Comparison of ENCODE assay signal across 1 cellular context in genomic region chr15:70164910-70165791, GRCh38.
TF ChIP-seq lines count a peak whose summit lies in the region.

No MANE protein-coding gene starts in this region.

TF ChIP-seq in HepG2, 621 proteins besides CTCF, POLR2A, EP300 and RAD21 (continued from another document and continues in another):
- TF ChIP-seq ZNF574 (CRISPR knock-in tag; IDR thresholded peaks at IDR 0.05) = 0 out of 2 replicates have a peak, but pooled peaks have one; percentile 17
- TF ChIP-seq SNAI1 (CRISPR knock-in tag; IDR thresholded peaks at IDR 0.05; ENCODE audit: borderline replicate concordance) = no peak
- no peak for TF ChIP-seq ZNF773 (CRISPR knock-in tag; IDR thresholded peaks at IDR 0.05; ENCODE audit: borderline replicate concordance)
- TF ChIP-seq MAFF (IDR thresholded peaks at IDR 0.05; ENCODE audit: low read depth, low read length) = no peak
- TF ChIP-seq ZBTB8A (CRISPR knock-in tag; IDR thresholded peaks at IDR 0.05; ENCODE audit: borderline replicate concordance, low read depth) = no peak
- TF ChIP-seq POLR2AphosphoS5 (IDR thresholded peaks at IDR 0.05; ENCODE audit: low read depth, low read length) = no peak
- TF ChIP-seq ZBTB44 (CRISPR knock-in tag; IDR thresholded peaks at IDR 0.05) = no peak
- 0 out of 2 replicates have a peak, but pooled peaks have one; percentile 8 for TF ChIP-seq HNF4A (CRISPR knock-in tag; IDR thresholded peaks at IDR 0.05)
- no peak for TF ChIP-seq ETS1 (CRISPR knock-in tag; IDR thresholded peaks at IDR 0.05)
- no peak for TF ChIP-seq TEF (CRISPR knock-in tag; IDR thresholded peaks at IDR 0.05)
- TF ChIP-seq NONO (IDR thresholded peaks at IDR 0.05) = no peak
- TF ChIP-seq NONO (CRISPR knock-in tag; conservative IDR thresholded peaks at IDR 0.05) = no peak
- 0 out of 2 replicates have a peak, but pooled peaks have one; percentile 25 for TF ChIP-seq AHDC1 (CRISPR knock-in tag; IDR thresholded peaks at IDR 0.05; ENCODE audit: borderline replicate concordance)
- no peak for TF ChIP-seq NFATC3 (CRISPR knock-in tag; IDR thresholded peaks at IDR 0.05)
- TF ChIP-seq ZMYM4 (CRISPR knock-in tag; IDR thresholded peaks at IDR 0.05) = no peak
- TF ChIP-seq PAX8 (CRISPR knock-in tag; IDR thresholded peaks at IDR 0.05; ENCODE audit: borderline replicate concordance) = no peak
- TF ChIP-seq NFE2 (CRISPR knock-in tag; IDR thresholded peaks at IDR 0.05) = no peak
- no peak for TF ChIP-seq TARDBP (CRISPR knock-in tag; IDR thresholded peaks at IDR 0.05)
- TF ChIP-seq SP140L (CRISPR knock-in tag; IDR thresholded peaks at IDR 0.05; ENCODE audit: borderline replicate concordance) = no peak
- no peak for TF ChIP-seq JUNB (CRISPR knock-in tag; IDR thresholded peaks at IDR 0.05; ENCODE audit: borderline replicate concordance)
- TF ChIP-seq KLF15 (CRISPR knock-in tag; IDR thresholded peaks at IDR 0.05; ENCODE audit: borderline replicate concordance) = no peak
- no peak for TF ChIP-seq MBD4 (IDR thresholded peaks at IDR 0.05; ENCODE audit: borderline replicate concordance, low read length)
- no peak for TF ChIP-seq ZNF546 (CRISPR knock-in tag; conservative IDR thresholded peaks at IDR 0.05)
- no peak for TF ChIP-seq ZFP90 (CRISPR knock-in tag; IDR thresholded peaks at IDR 0.05; ENCODE audit: borderline replicate concordance)
- TF ChIP-seq ZNF33A (CRISPR knock-in tag; IDR thresholded peaks at IDR 0.05; ENCODE audit: borderline replicate concordance) = no peak
- TF ChIP-seq CSRNP1 (CRISPR knock-in tag; IDR thresholded peaks at IDR 0.05) = no peak
- TF ChIP-seq ZNF710 (CRISPR knock-in tag; IDR thresholded peaks at IDR 0.05; ENCODE audit: borderline replicate concordance) = no peak
- no peak for TF ChIP-seq HOXA5 (CRISPR knock-in tag; IDR thresholded peaks at IDR 0.05)
- 0 out of 2 replicates have a peak, but pooled peaks have one; percentile 28 for TF ChIP-seq TBX2 (CRISPR knock-in tag; IDR thresholded peaks at IDR 0.05; ENCODE audit: borderline replicate concordance)
- no peak for TF ChIP-seq TFAP4 (IDR thresholded peaks at IDR 0.05; ENCODE audit: borderline replicate concordance, low read depth)
- no peak for TF ChIP-seq CREBL2 (CRISPR knock-in tag; IDR thresholded peaks at IDR 0.05; ENCODE audit: borderline replicate concordance)
- no peak for TF ChIP-seq IRF2 (CRISPR knock-in tag; IDR thresholded peaks at IDR 0.05)
- TF ChIP-seq NFYC (CRISPR knock-in tag; IDR thresholded peaks at IDR 0.05) = no peak
- no peak for TF ChIP-seq ZNF230 (CRISPR knock-in tag; IDR thresholded peaks at IDR 0.05)
- no peak for TF ChIP-seq HMGA1 (CRISPR knock-in tag; conservative IDR thresholded peaks at IDR 0.05)
- TF ChIP-seq YY1 (IDR thresholded peaks at IDR 0.05; ENCODE audit: insufficient read depth, insufficient replicate concordance, low read depth, low read length) = no peak
- no peak for TF ChIP-seq ARID2 (CRISPR knock-in tag; IDR thresholded peaks at IDR 0.05; ENCODE audit: borderline replicate concordance)
- no peak for TF ChIP-seq MXD1 (CRISPR knock-in tag; IDR thresholded peaks at IDR 0.05)
- TF ChIP-seq CEBPZ (IDR thresholded peaks at IDR 0.05; ENCODE audit: low read length) = no peak
- TF ChIP-seq MTA3 (CRISPR knock-in tag; IDR thresholded peaks at IDR 0.05) = no peak
- no peak for TF ChIP-seq NFRKB (IDR thresholded peaks at IDR 0.05)
- TF ChIP-seq ELF4 (CRISPR knock-in tag; IDR thresholded peaks at IDR 0.05; ENCODE audit: borderline replicate concordance) = no peak
